Comparison of ENCODE assay signal across 8 cellular contexts in the genomic region with DNA sequence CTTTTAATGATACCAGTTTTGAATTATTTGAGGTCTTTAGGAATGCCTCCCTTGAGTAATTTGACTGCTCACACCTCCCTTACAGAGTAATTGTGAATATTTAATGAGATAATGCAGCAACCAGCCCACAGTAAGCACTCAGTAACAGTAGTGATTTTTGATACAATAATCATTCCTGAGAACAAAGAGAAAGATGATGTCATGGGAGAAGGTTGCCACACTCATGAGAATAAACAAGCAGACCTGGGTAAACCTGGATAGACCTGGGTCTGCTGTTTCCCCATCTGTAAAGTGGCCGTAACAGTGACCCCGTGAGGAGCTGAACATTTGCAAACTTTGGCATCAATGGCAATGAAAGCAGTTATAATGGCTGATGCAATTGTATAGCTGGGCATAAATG. TPM values are rescaled to one million over a fixed set of nuclear protein-coding genes. Genes with fewer than 3 reads are reported as not detected.
"Had no signal": no experiment of that assay in that cellular context is flagged by ENCODE, and none has a peak within 500 bp of the region (broad histone marks: within the 10 kb centered on the region; RNA-seq: fewer than 3 reads in every experiment).

No MANE protein-coding gene starts in this region.

- H3K4me3 ChIP-seq: GM23338, K562 had no signal

- H3K27ac ChIP-seq: HL-60 had no signal

- ATAC-seq: GM23338, K562 had no signal

- DNase-seq: H9, HCEC 1CT, HFFc6, IMR-90, KG1 had no signal

RNA-seq across cellular contexts. Expression of a gene that starts 4.2 kb away (rescaled TPM):
- total RNA-seq: K562 had no signal
- polyA plus RNA-seq: K562 had no signal

RNA-seq across cellular contexts. Expression of a gene that starts 53.9 kb away (rescaled TPM):
- total RNA-seq: HFFc6 had no signal
- polyA plus RNA-seq: K562 had no signal
